Comparison of ENCODE assay signal across 18 cellular contexts in the genomic region with DNA sequence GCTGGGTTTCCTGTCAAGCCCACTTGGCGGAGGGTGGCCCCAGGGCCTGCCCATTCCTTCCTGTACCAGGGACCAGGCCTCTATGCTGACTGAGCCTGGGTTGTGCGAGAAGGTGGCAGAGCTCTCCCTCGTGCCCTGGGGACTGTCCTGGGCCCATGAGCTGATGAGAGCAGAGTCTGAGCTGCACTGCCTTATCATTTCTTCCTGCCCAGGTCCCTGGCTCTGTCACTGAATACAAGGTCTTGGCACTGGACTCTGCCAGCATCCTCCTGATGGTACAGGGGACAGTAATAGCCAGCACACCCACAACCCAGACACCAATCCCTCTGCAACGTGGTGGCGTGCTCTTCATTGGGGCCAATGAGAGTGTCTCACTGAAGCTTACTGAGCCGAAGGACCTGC. TPM values are rescaled to one million over a fixed set of nuclear protein-coding genes. Genes with fewer than 3 reads are reported as not detected.
A peak's percentile ranks its signal among the peaks of the same experiment; 100 is the strongest.
DNase-seq lines count a peak whose midpoint lies in the region; ATAC-seq and TF ChIP-seq lines count a peak whose summit lies in the region.
"Had no signal": no experiment of that assay in that cellular context is flagged by ENCODE, and none has a peak within 500 bp of the region (broad histone marks: within the 10 kb centered on the region; RNA-seq: fewer than 3 reads in every experiment).

No MANE protein-coding gene starts in this region.

- TF ChIP-seq CTCF in GM23338 (conservative IDR thresholded peaks at IDR 0.05; ENCODE audit: low read depth in 2 of 2) (no peak), RWPE2 (IDR thresholded peaks at IDR 0.05; ENCODE audit: poor library complexity, severe bottlenecking) (no peak)

- H3K9me2 ChIP-seq in GM23338 (ENCODE audit: insufficient read depth): no peaks in the 10 kb centered on the region

- H4K91ac ChIP-seq in mesenchymal stem cell (ENCODE audit: low read length): no peak overlapping the region

- H3K9me3 Mint-ChIP-seq in GM23338: no peaks in the 10 kb centered on the region
- H3K9me3 Mint-ChIP-seq: activated T-helper 1 cell treated with anti-CD3 and anti-CD28 coated beads, Interleukin-12 subunit alpha, Interleukin-12 subunit beta, Interleukin-2, Interleukin-4 antibody, amounts not matched to agents 30 ng/mL and 10 ng/mL and 1 ng/mL, durations not matched to agents 14 hours and 24 hours and 36 hours; stimulated activated effector memory CD8-positive, alpha-beta T cell treated with anti-CD3 and anti-CD28 coated beads, Interleukin-12 subunit alpha, Interleukin-12 subunit beta, amount 100 ng/mL, for 72 hours had no signal

- no peak overlapping the region for H3K27ac Mint-ChIP-seq in GM23338
- H3K27ac Mint-ChIP-seq: activated CD8-positive, alpha-beta T cell treated with anti-CD3 and anti-CD28 coated beads, Interleukin-2, amount 10 ng/mL, durations not matched to agents 7 days and 5 days; activated T-helper 1 cell treated with anti-CD3 and anti-CD28 coated beads, Interleukin-12 subunit alpha, Interleukin-12 subunit beta, Interleukin-2, Interleukin-4 antibody, amounts not matched to agents 30 ng/mL and 10 ng/mL and 1 ng/mL, durations not matched to agents 14 hours and 24 hours and 36 hours had no signal

- no peak overlapping the region for H3K4ac ChIP-seq in mesenchymal stem cell (ENCODE audit: low read depth in 1 of 2, low read length in 2 of 2)

- no peaks in the 10 kb centered on the region for H3K79me2 ChIP-seq in GM23338 (replicated peaks; ENCODE audit: insufficient read depth)

- DNase-seq in GM23338 (ENCODE audit: low spot score): no peak
- DNase-seq in RWPE2 (ENCODE audit: low spot score): no peak
- no peak for DNase-seq in mesenchymal stem cell
- no peak for DNase-seq in cerebellum (ENCODE audit: low spot score)
- DNase-seq in NAMALWA (ENCODE audit: low spot score): no peak
- DNase-seq: activated CD8-positive, alpha-beta T cell treated with anti-CD3 and anti-CD28 coated beads, Interleukin-2, amount 10 ng/mL, durations not matched to agents 7 days and 5 days; erythroblast; HCEC 1CT; KG1; NCI-H1048; NCI-H2029 treated with DMSO at 0.1 percent for 48 hours; NCI-H446 treated with DMSO at 0.1 percent for 48 hours; T-helper 1 cell had no signal

- no peaks in the 10 kb centered on the region for H3K27me3 ChIP-seq in GM23338 (ENCODE audit: insufficient read depth)
- H3K27me3 ChIP-seq in RWPE2 (ENCODE audit: insufficient read depth, poor library complexity, severe bottlenecking): no peaks in the 10 kb centered on the region
- no peaks in the 10 kb centered on the region for H3K27me3 ChIP-seq in mesenchymal stem cell (ENCODE audit: control insufficient read depth in 1 of 2, insufficient read depth in 1 of 2, low read length in 2 of 2)
- H3K27me3 ChIP-seq: neutrophil had no signal

- H3K36me3 ChIP-seq in GM23338 (ENCODE audit: insufficient read depth) (peaks cover 13% of the 10 kb centered on the region), RWPE2 (ENCODE audit: low read depth) (peaks cover 63% of the 10 kb centered on the region), mesenchymal stem cell (ENCODE audit: control insufficient read depth in 1 of 2, insufficient read depth in 2 of 2, low read depth in 1 of 2, low read length in 2 of 2) (peaks cover 68 to 71% of the 10 kb centered on the region in 2 experiments)

- H2AFZ ChIP-seq in GM23338: no peak overlapping the region
- no peak overlapping the region for H2AFZ ChIP-seq in mesenchymal stem cell (ENCODE audit: low read depth, low read length)

- H3K79me1 ChIP-seq in mesenchymal stem cell (replicated peaks; ENCODE audit: low read length, poor library complexity, severe bottlenecking): peaks cover 19% of the 10 kb centered on the region

- H3K4me3 Mint-ChIP-seq in GM23338: no peak overlapping the region; the same call in 2 of the 3 replicates
- H3K4me3 Mint-ChIP-seq: activated CD8-positive, alpha-beta T cell treated with anti-CD3 and anti-CD28 coated beads, Interleukin-2, amount 10 ng/mL, durations not matched to agents 7 days and 5 days; activated T-helper 1 cell treated with anti-CD3 and anti-CD28 coated beads, Interleukin-12 subunit alpha, Interleukin-12 subunit beta, Interleukin-2, Interleukin-4 antibody, amounts not matched to agents 30 ng/mL and 10 ng/mL and 1 ng/mL, durations not matched to agents 14 hours and 24 hours and 36 hours; stimulated activated effector memory CD8-positive, alpha-beta T cell treated with anti-CD3 and anti-CD28 coated beads, Interleukin-12 subunit alpha, Interleukin-12 subunit beta, amount 100 ng/mL, for 72 hours had no signal

- no peak overlapping the region for H2BK12ac ChIP-seq in mesenchymal stem cell (ENCODE audit: low read length in 2 of 2)

- H4K8ac ChIP-seq in mesenchymal stem cell (ENCODE audit: low read length): peak overlapping the region; percentile 13

- H3K27ac ChIP-seq in GM23338 (ENCODE audit: low read depth) (no peak overlapping the region), RWPE2 (ENCODE audit: poor library complexity, severe bottlenecking) (no peak overlapping the region), mesenchymal stem cell (ENCODE audit: low read length, poor library complexity, severe bottlenecking) (no peak overlapping the region)
- H3K27ac ChIP-seq: neutrophil, thoracic aorta, VCaP had no signal

- no peak overlapping the region for H2BK5ac ChIP-seq in mesenchymal stem cell (ENCODE audit: low read depth, low read length, poor library complexity, severe bottlenecking)

- H2BK15ac ChIP-seq in mesenchymal stem cell (ENCODE audit: low read depth, poor library complexity, severe bottlenecking): no peak overlapping the region

- no peak overlapping the region for H3K23ac ChIP-seq in mesenchymal stem cell (ENCODE audit: low read length in 2 of 2)

- H3K4me1 ChIP-seq in GM23338 (ENCODE audit: insufficient read depth): no peaks in the 10 kb centered on the region
- peaks cover 2% of the 10 kb centered on the region for H3K4me1 ChIP-seq in RWPE2 (ENCODE audit: insufficient read depth, poor library complexity, severe bottlenecking)
- H3K4me1 ChIP-seq in mesenchymal stem cell (ENCODE audit: control insufficient read depth, insufficient read depth, low read depth, low read length): peaks cover 2% of the 10 kb centered on the region

- H3K18ac ChIP-seq in mesenchymal stem cell (ENCODE audit: low read depth in 1 of 2, low read length in 2 of 2): no peak overlapping the region

- H4K20me1 ChIP-seq in GM23338 (replicated peaks; ENCODE audit: insufficient read depth): peaks cover 6% of the 10 kb centered on the region; the same call in 1 of the 2 replicates

- H3K27me3 Mint-ChIP-seq in GM23338 (ENCODE audit: insufficient read depth, low read depth, poor library complexity): peaks cover 9% of the 10 kb centered on the region

- H3K4me2 ChIP-seq in GM23338 (no peak overlapping the region), mesenchymal stem cell (ENCODE audit: low read length, poor library complexity, severe bottlenecking) (no peak overlapping the region)

- WGBS in mesenchymal stem cell: 84% methylated on average over 6 of the region's 6 CpGs

- H3F3A ChIP-seq in GM23338 (replicated peaks; ENCODE audit: low read depth): peaks cover 16% of the 10 kb centered on the region; the same call in 1 of the 2 replicates

- no peak overlapping the region for H3K4me3 ChIP-seq in GM23338
- H3K4me3 ChIP-seq in RWPE2 (ENCODE audit: severe bottlenecking): no peak overlapping the region
- no peak overlapping the region for H3K4me3 ChIP-seq in mesenchymal stem cell (ENCODE audit: insufficient read depth in 1 of 2, low read depth in 1 of 2, low read length in 2 of 2)
- H3K4me3 ChIP-seq: thoracic aorta had no signal

- H3K9ac ChIP-seq in mesenchymal stem cell (ENCODE audit: low read length): no peak overlapping the region

- ATAC-seq in GM23338 (no peak), RWPE2 (ENCODE audit: low read depth) (peak; percentile 6; the same call in 2 of the 3 replicates)
- ATAC-seq: activated CD8-positive, alpha-beta T cell treated with anti-CD3 and anti-CD28 coated beads, Interleukin-2, amount 10 ng/mL, durations not matched to agents 7 days and 5 days; stimulated activated effector memory CD8-positive, alpha-beta T cell treated with anti-CD3 and anti-CD28 coated beads, Interleukin-12 subunit alpha, Interleukin-12 subunit beta, amount 100 ng/mL, for 72 hours had no signal

- H3K36me3 Mint-ChIP-seq in GM23338 (ENCODE audit: low read depth): peaks cover 65% of the 10 kb centered on the region

- H3K14ac ChIP-seq in mesenchymal stem cell (ENCODE audit: low read length in 2 of 2): no peak overlapping the region

- no peaks in the 10 kb centered on the region for H3K9me3 ChIP-seq in RWPE2 (ENCODE audit: severe bottlenecking)
- no peaks in the 10 kb centered on the region for H3K9me3 ChIP-seq in mesenchymal stem cell (ENCODE audit: control insufficient read depth, low read length)
- H3K9me3 ChIP-seq: neutrophil, thoracic aorta had no signal

- H2BK120ac ChIP-seq in mesenchymal stem cell (ENCODE audit: low read depth, low read length): no peak overlapping the region

- no peaks in the 10 kb centered on the region for H3K4me1 Mint-ChIP-seq in GM23338

- H2AK5ac ChIP-seq in mesenchymal stem cell (ENCODE audit: low read length, severe bottlenecking): no peak overlapping the region

RNA-seq across cellular contexts. Expression of a gene that starts 7.5 kb away (rescaled TPM):
- 67.5 and 74.2 TPM in 2 replicates for total RNA-seq in GM23338 (2014; rRNA removed; shearing (Covaris generic))
- polyA plus RNA-seq in GM23338 (2016; fragmentation: Nextera tagmentation; extraction: Ambion mirVana): 18.0 and 21.2 TPM in 2 replicates
- 25.4 TPM for polyA plus RNA-seq in mesenchymal stem cell (2013, experiment 1 of 2)
- 25.0 TPM for polyA plus RNA-seq in mesenchymal stem cell (2013, experiment 2 of 2)
- 36.1 TPM for total RNA-seq in cerebellum

RNA-seq across cellular contexts. Expression of a gene that starts 9.3 kb away (rescaled TPM):
- total RNA-seq in GM23338 (2014; rRNA removed; shearing (Covaris generic)): 53.1 and 61.4 TPM in 2 replicates
- 28.2 and 28.8 TPM in 2 replicates for polyA plus RNA-seq in GM23338 (2016; fragmentation: Nextera tagmentation; extraction: Ambion mirVana)
- 41.8 TPM for polyA plus RNA-seq in mesenchymal stem cell (2013, experiment 1 of 2)
- 44.0 TPM for polyA plus RNA-seq in mesenchymal stem cell (2013, experiment 2 of 2)
- total RNA-seq in cerebellum: 53.6 TPM

RNA-seq across cellular contexts. Expression of a gene that starts 24.1 kb away (rescaled TPM):
- total RNA-seq in GM23338 (2014; rRNA removed; shearing (Covaris generic)): 51.3 and 64.9 TPM in 2 replicates
- polyA plus RNA-seq in GM23338 (2016; fragmentation: Nextera tagmentation; extraction: Ambion mirVana): 34.7 and 35.8 TPM in 2 replicates
- polyA plus RNA-seq in mesenchymal stem cell (2013, experiment 1 of 2): 81.8 TPM
- polyA plus RNA-seq in mesenchymal stem cell (2013, experiment 2 of 2): 78.8 TPM
- total RNA-seq in cerebellum: 12.6 TPM

RNA-seq across cellular contexts. Expression of a gene that starts 40.6 kb away (rescaled TPM):
- total RNA-seq in GM23338 (2014; rRNA removed; shearing (Covaris generic)): 190 and 292 TPM in 2 replicates
- 765 and 885 TPM in 2 replicates for polyA plus RNA-seq in GM23338 (2016; fragmentation: Nextera tagmentation; extraction: Ambion mirVana)
- 303 TPM for polyA plus RNA-seq in mesenchymal stem cell (2013, experiment 1 of 2)
- polyA plus RNA-seq in mesenchymal stem cell (2013, experiment 2 of 2): 324 TPM
- 37.8 TPM for total RNA-seq in cerebellum

RNA-seq across cellular contexts. Expression of a gene that starts 54.3 kb away (rescaled TPM):
- total RNA-seq in GM23338 (2014; rRNA removed; shearing (Covaris generic)): 32.6 and 35.4 TPM in 2 replicates
- polyA plus RNA-seq in GM23338 (2016; fragmentation: Nextera tagmentation; extraction: Ambion mirVana): 19.3 and 20.3 TPM in 2 replicates
- polyA plus RNA-seq in mesenchymal stem cell (2013, experiment 1 of 2): 15.0 TPM
- polyA plus RNA-seq in mesenchymal stem cell (2013, experiment 2 of 2): 14.2 TPM
- total RNA-seq in cerebellum: 38.7 TPM
